Comparison of ENCODE assay signal across 1 cellular context in genomic region chr20:51121901-51122412, GRCh38.
TF ChIP-seq lines count a peak whose summit lies in the region.

No MANE protein-coding gene starts in this region.

TF ChIP-seq in H1, 55 proteins besides CTCF, POLR2A, EP300 and RAD21 (continued from another document):
- TF ChIP-seq CHD7 (IDR thresholded peaks at IDR 0.05; ENCODE audit: insufficient replicate concordance, low read length) (no peak), EZH2 (IDR thresholded peaks at IDR 0.05; ENCODE audit: low read depth, low read length, severe bottlenecking) (no peak), TBP (IDR thresholded peaks at IDR 0.05; ENCODE audit: low read depth, low read length) (no peak), GABPA (IDR thresholded peaks at IDR 0.05; ENCODE audit: borderline replicate concordance, insufficient read depth, low read length) (no peak), MAFK (IDR thresholded peaks at IDR 0.05; ENCODE audit: low read depth, low read length) (no peak), TCF12 (IDR thresholded peaks at IDR 0.05; ENCODE audit: low read depth, low read length) (no peak), NRF1 (IDR thresholded peaks at IDR 0.05; ENCODE audit: low read depth, low read length) (no peak), TAF1 (IDR thresholded peaks at IDR 0.05; ENCODE audit: low read depth, low read length) (no peak)
TF ChIP-seq in H1: peak in this region for 0.
